Comparison of ENCODE assay signal across 1 cellular context in genomic region chr14:24483604-24484252, GRCh38.
TF ChIP-seq lines count a peak whose summit lies in the region.

No MANE protein-coding gene starts in this region.

TF ChIP-seq in GM12878, 131 proteins besides CTCF, POLR2A, EP300 and RAD21:
- TF ChIP-seq BACH1 (IDR thresholded peaks at IDR 0.05; ENCODE audit: borderline replicate concordance) (no peak), RUNX3 (IDR thresholded peaks at IDR 0.05; ENCODE audit: low read length) (peak; percentile 83), ATF7 (IDR thresholded peaks at IDR 0.05; ENCODE audit: low read depth) (0 out of 2 replicates have a peak, but pooled peaks have one; percentile 29)
